20 cellular contexts compared by ENCODE assay signal in genomic region chr9:92392690-92393089, GRCh38. TPM values are rescaled to one million over a fixed set of nuclear protein-coding genes. Genes with fewer than 3 reads are reported as not detected.
"Had no signal": no experiment of that assay in that cellular context is flagged by ENCODE, and none has a peak within 500 bp of the region (broad histone marks: within the 10 kb centered on the region; RNA-seq: fewer than 3 reads in every experiment).

No MANE protein-coding gene starts in this region.

- H3K4me1 ChIP-seq: uterus had no signal

- ATAC-seq: activated naive CD4-positive, alpha-beta T cell treated with anti-CD3 and anti-CD28 coated beads, Interleukin-2, amount 50 U/mL, for 72 hours; gastrocnemius medialis; heart right ventricle; left ventricle myocardium superior had no signal

- H3K27me3 ChIP-seq: esophagus muscularis mucosa, gastrocnemius medialis, heart right ventricle, ovary, stomach, uterus had no signal

- DNase-seq: activated CD4-positive, alpha-beta T cell treated with anti-CD3 and anti-CD28 coated beads, Interleukin-2, amount 50 U/mL, for 4 hours; activated effector memory CD4-positive, alpha-beta T cell treated with Interleukin-2 at 50 U/mL for 16 hours; activated T-cell treated with anti-CD3 and anti-CD28 coated beads, Interleukin-2, amount 50 U/mL, for 1 hour; amniotic stem cell; gastrocnemius medialis; heart right ventricle; left ventricle myocardium superior; ovary; stomach; uterus had no signal

- H3K27ac Mint-ChIP-seq: activated naive CD4-positive, alpha-beta T cell treated with anti-CD3 and anti-CD28 coated beads, Interleukin-2, amount 50 U/mL, for 72 hours; brain had no signal

- H3K27ac ChIP-seq: gastrocnemius medialis, stomach had no signal

- H3K4me3 ChIP-seq: esophagus muscularis mucosa, gastrocnemius medialis, heart right ventricle, ovary, stomach, uterus had no signal

- H3K9me3 ChIP-seq: esophagus muscularis mucosa, gastrocnemius medialis, ovary, stomach, uterus had no signal

- H3K36me3 ChIP-seq: gastrocnemius medialis, ovary, stomach, uterus had no signal

- H3K4me3 Mint-ChIP-seq: brain, neural crest cell had no signal

- H3K9me3 Mint-ChIP-seq: activated naive CD4-positive, alpha-beta T cell treated with anti-CD3 and anti-CD28 coated beads, Interleukin-2, amount 50 U/mL, for 72 hours had no signal

- FAIRE-seq: endometrium, keratinocyte, TTC549 had no signal

- H3K27me3 Mint-ChIP-seq: brain had no signal

- H3K36me3 Mint-ChIP-seq: activated naive CD4-positive, alpha-beta T cell treated with anti-CD3 and anti-CD28 coated beads, Interleukin-2, amount 50 U/mL, for 72 hours had no signal

- H3K4me1 Mint-ChIP-seq: brain, neural crest cell had no signal

RNA-seq across cellular contexts. Expression of gene OGN, which starts 11.7 kb away (rescaled TPM):
- total RNA-seq: activated naive CD4-positive, alpha-beta T cell treated with anti-CD3 and anti-CD28 coated beads, Interleukin-2, amount 50 U/mL, for 72 hours; myocyte; neural crest cell; renal cortical epithelial cell had no signal
- polyA plus RNA-seq: keratinocyte had no signal

RNA-seq across cellular contexts. Expression of gene OMD, which starts 31.6 kb away (rescaled TPM):
- total RNA-seq: activated naive CD4-positive, alpha-beta T cell treated with anti-CD3 and anti-CD28 coated beads, Interleukin-2, amount 50 U/mL, for 72 hours; myocyte; neural crest cell; renal cortical epithelial cell; T-helper 1 cell treated with Interleukin-12 subunit alpha and Interleukin-12 subunit beta and Interleukin-4 antibody, amounts not matched to agents 30 ng/mL and 1 ng/mL, for 36 hours had no signal
- polyA plus RNA-seq: keratinocyte had no signal
